Comparison of ENCODE assay signal across 8 cellular contexts in the genomic region with DNA sequence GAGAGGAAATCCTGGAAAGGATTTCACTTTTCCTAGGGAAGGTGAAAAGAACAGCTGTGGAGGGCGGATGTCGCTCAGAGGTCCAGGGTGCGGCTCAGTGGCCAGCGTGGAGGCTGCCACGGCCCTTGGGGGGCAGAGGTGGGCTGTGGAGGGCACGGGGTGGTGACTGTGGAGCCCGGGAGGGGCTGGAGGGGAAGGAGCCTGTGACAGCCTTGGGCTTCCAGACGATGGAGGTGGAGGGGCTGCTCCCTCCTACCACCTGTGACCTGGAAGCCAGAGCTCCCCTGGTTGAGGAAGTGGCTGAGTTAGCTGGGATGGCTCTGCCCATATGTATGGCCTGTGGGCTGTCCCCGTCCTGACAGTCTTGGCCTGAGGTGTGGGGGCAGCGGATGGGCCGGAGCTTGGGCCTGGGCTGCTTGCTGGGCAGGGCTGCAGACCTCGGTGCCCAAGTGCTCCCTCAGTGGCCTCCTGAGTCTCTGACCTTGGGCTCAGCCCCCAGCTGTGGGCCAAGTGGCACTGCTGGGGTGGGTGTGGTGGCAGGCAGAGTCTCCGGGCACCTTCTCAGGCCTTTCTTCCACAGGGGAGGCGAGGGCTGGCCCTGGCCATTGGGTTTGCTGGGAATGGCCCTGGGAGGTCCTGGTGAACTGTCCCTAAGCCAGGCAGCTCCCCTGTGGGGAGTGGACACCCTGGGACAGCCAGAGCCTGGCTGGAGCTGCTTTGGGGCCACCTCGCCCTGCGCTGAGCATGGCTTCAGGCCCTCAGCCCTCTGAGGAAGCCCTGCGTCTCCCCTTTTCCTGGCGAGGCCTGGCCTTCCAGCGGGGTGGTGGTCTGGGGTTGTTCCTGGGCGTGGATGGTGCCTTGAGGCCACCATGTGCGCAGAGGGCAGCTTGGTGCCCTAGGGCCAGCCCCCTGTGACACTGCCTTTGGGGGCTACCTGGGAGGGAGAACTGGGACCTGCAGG. TPM values are rescaled to one million over a fixed set of nuclear protein-coding genes. Genes with fewer than 3 reads are reported as not detected.
DNase-seq lines count a peak whose midpoint lies in the region; ATAC-seq and TF ChIP-seq lines count a peak whose summit lies in the region.
"Had no signal": no experiment of that assay in that cellular context is flagged by ENCODE, and none has a peak within 500 bp of the region (broad histone marks: within the 10 kb centered on the region; RNA-seq: fewer than 3 reads in every experiment).

No MANE protein-coding gene starts in this region.

- no peaks in the 10 kb centered on the region for H3K9me3 Mint-ChIP-seq in brain

- peak overlapping the region in 3 of 5 experiments; percentile 80 to 90 (median 83) for H3K27ac Mint-ChIP-seq in brain

- H3K36me3 Mint-ChIP-seq in brain, result peaks cover 16% of the 10 kb centered on the region

- H3K36me3 ChIP-seq in lower lobe of right lung, result peaks cover 53% of the 10 kb centered on the region
- H3K36me3 ChIP-seq in effector memory CD4-positive, alpha-beta T cell (ENCODE audit: control insufficient read depth, insufficient read depth, low read length), result no peaks in the 10 kb centered on the region

- TF ChIP-seq CTCF in HL-60 (IDR thresholded peaks at IDR 0.05; ENCODE audit: insufficient read depth, low read length), result no peak
- no peak for TF ChIP-seq CTCF in brain (conservative IDR thresholded peaks at IDR 0.05)
- TF ChIP-seq CTCF in lower lobe of right lung (IDR thresholded peaks at IDR 0.05), result no peak

- ATAC-seq in lower lobe of right lung (no peak), HG03025 (IDR thresholded peaks at IDR 0.05; ENCODE audit: low FRiP score, unreplicated experiment) (no peak)

- peaks cover 47% of the 10 kb centered on the region for H3K4me1 Mint-ChIP-seq in brain

- DNase-seq in HL-60 (ENCODE audit: low read depth in 1 of 2, low spot score in 1 of 2), result no peak
- DNase-seq in lower lobe of right lung, result no peak
- no peak for DNase-seq in substantia nigra (lab: John Stamatoyannopoulos, UW)
- no peak for DNase-seq in NCI-H446 treated with DMSO at 0.1 percent for 48 hours (lab: John Stamatoyannopoulos, UW)
- no peak for DNase-seq in effector memory CD4-positive, alpha-beta T cell
- DNase-seq: NCI-H1417 had no signal

- no peaks in the 10 kb centered on the region for H3K9me3 ChIP-seq in lower lobe of right lung
- no peaks in the 10 kb centered on the region for H3K9me3 ChIP-seq in effector memory CD4-positive, alpha-beta T cell (ENCODE audit: control insufficient read depth, low read length)

- H3K27me3 Mint-ChIP-seq in brain, result peaks cover 4% of the 10 kb centered on the region

- peak overlapping the region; percentile 79 for H3K27ac ChIP-seq in HL-60 (replicated peaks)
- H3K27ac ChIP-seq in lower lobe of right lung, result peak overlapping the region; percentile 96
- H3K27ac ChIP-seq in substantia nigra (ENCODE audit: low read depth, low read length, poor library complexity, severe bottlenecking), result peak overlapping the region; percentile 84
- no peak overlapping the region for H3K27ac ChIP-seq in effector memory CD4-positive, alpha-beta T cell (ENCODE audit: insufficient read depth, low read length, poor library complexity, severe bottlenecking)

- intact Hi-C loops in lower lobe of right lung (cut with DNase I), result no loop called here

- H3K4me1 ChIP-seq in lower lobe of right lung, result peaks cover 73% of the 10 kb centered on the region
- peaks cover 27% of the 10 kb centered on the region for H3K4me1 ChIP-seq in effector memory CD4-positive, alpha-beta T cell (ENCODE audit: control insufficient read depth, insufficient read depth, low read length, poor library complexity, severe bottlenecking)

- H3K27me3 ChIP-seq in HL-60 (ENCODE audit: insufficient read depth, poor library complexity, severe bottlenecking) (no peaks in the 10 kb centered on the region), lower lobe of right lung (ENCODE audit: low read depth) (no peaks in the 10 kb centered on the region)
- no peaks in the 10 kb centered on the region for H3K27me3 ChIP-seq in effector memory CD4-positive, alpha-beta T cell (replicated peaks; ENCODE audit: control insufficient read depth, insufficient read depth, low read length, poor library complexity, severe bottlenecking)

- H3K4me3 ChIP-seq in HL-60 (replicated peaks; ENCODE audit: insufficient read depth, low read length) (peak overlapping the region; percentile 70), lower lobe of right lung (peak overlapping the region; percentile 87)
- H3K4me3 ChIP-seq in effector memory CD4-positive, alpha-beta T cell (ENCODE audit: insufficient read depth, low read depth, low read length, poor library complexity, severe bottlenecking), result no peak overlapping the region

- H3K4me3 Mint-ChIP-seq in brain, result peak overlapping the region in 4 of 5 experiments; percentile 29 to 90 (median 56)

RNA-seq across cellular contexts. Expression of a gene that starts 3.9 kb away (rescaled TPM):
- polyA plus RNA-seq in brain (ENCODE audit: insufficient read depth, low read depth, low replicate concordance), result 145 TPM
- 516 TPM for total RNA-seq in lower lobe of right lung

RNA-seq across cellular contexts. Expression of a gene that starts 33.4 kb away (rescaled TPM):
- polyA plus RNA-seq in brain (ENCODE audit: insufficient read depth, low read depth, low replicate concordance), result 32.5 TPM
- total RNA-seq in lower lobe of right lung, result 50.1 TPM
